1 cellular context compared by ENCODE assay signal in the genomic region with DNA sequence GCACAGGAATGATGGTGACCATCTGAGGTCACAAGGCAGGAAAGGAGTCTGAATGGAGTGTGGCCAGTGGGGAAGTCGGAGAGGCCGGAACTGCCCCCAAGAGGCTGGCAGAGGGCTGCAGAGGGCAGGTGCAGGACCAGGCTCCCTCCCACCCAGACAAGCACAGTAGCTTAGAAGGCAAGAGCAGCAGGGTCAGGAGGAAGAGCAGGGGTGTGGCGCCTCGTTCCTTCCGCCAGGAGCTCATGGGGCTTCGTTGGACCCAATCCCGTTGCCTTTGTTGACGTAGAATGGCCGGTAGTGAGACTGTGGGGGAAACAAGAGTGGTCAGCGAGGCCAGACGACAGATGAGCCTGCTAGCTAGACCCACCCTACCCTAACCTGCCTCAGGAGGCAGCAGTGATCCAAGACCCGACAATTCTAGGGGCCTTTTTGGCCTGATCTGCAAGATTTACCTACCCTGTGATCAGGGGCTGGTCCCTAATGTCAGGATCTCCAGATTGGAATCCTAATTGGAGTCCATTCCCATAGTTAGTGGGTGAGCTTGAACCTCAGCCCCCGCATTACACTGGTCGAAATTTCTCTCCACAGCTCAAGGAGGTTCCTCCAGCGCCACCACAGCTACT.
TF ChIP-seq lines count a peak whose summit lies in the region.

No MANE protein-coding gene starts in this region.

TF ChIP-seq in H1, 55 proteins besides CTCF, POLR2A, EP300 and RAD21 (continued from another document):
- peak; percentile 20; the same call in 1 of the 2 replicates for TF ChIP-seq KDM1A (IDR thresholded peaks at IDR 0.05; ENCODE audit: borderline replicate concordance, low read length)
